In the genomic region with DNA sequence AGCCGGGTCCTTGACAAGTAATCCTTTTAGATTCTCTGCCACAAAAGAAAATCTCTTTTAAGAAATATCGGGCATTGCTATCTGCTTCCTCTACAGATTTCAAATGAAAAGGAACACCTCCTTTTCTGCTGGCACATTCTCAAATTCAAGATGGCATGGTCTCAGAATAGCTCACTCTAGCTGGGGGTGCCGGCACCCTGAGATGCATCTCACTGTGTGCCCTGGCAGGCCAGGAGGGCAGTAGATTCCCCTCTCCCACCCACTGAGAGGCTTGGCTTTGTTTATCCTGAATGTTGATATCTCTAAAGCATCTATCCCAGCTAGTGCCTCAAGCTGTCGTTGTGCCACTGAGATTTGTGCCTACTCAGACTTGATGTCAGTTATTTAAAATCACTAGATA, we compare ENCODE assay signal across 1 cellular context.
TF ChIP-seq lines count a peak whose summit lies in the region.

No MANE protein-coding gene starts in this region.

TF ChIP-seq in WTC11, 78 proteins besides CTCF, POLR2A, EP300 and RAD21 (continued from another document):
- TF ChIP-seq, protein P1, sequence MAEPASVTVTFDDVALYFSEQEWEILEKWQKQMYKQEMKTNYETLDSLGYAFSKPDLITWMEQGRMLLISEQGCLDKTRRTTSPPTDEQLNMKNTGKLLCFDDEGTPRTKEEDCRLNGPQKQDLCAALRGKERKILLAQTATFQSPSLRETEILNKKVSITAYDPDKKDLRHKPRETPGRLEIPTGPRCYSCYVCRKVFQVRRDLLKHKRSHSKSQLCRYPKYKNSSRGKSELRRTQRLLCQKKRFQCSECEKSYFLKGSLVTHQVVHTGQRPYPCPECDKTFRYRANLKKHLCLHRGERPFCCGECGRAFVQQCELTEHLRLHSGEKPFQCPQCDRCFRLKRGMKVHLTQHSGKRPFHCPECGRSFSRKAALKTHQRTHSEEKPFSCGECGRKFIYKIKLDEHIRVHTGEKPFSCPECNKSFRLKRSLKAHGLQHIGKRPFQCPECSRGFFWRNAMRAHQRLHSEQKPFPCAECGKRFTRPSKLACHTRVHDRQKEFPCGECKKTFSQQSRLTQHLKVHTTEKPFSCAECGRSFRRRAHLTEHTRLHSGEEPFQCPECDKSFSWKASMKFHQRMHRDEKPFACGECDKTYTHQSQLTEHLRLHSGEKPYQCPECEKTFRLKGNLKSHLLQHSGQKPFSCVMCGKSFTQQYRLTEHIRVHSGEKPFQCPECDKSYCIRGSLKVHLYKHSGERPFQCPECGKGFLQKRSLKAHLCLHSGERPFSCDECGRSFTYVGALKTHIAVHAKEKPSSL (CRISPR knock-in tag; conservative IDR thresholded peaks at IDR 0.05) = no peak
- TF ChIP-seq, protein P2, sequence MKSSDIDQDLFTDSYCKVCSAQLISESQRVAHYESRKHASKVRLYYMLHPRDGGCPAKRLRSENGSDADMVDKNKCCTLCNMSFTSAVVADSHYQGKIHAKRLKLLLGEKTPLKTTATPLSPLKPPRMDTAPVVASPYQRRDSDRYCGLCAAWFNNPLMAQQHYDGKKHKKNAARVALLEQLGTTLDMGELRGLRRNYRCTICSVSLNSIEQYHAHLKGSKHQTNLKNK (CRISPR knock-in tag; IDR thresholded peaks at IDR 0.05) = no peak
- TF ChIP-seq, protein P3, sequence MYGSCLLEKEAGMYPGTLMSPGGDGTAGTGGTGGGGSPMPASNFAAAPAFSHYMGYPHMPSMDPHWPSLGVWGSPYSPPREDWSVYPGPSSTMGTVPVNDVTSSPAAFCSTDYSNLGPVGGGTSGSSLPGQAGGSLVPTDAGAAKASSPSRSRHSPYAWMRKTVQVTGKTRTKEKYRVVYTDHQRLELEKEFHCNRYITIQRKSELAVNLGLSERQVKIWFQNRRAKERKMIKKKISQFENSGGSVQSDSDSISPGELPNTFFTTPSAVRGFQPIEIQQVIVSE (CRISPR knock-in tag; IDR thresholded peaks at IDR 0.05; ENCODE audit: borderline replicate concordance) = no peak
- peak; percentile 67 for TF ChIP-seq ZNF423 (CRISPR knock-in tag; IDR thresholded peaks at IDR 0.05)
TF ChIP-seq in WTC11: peak in this region for 1.
